Comparison of ENCODE assay signal across 21 cellular contexts in genomic region chr6:96537726-96538125, GRCh38. TPM values are rescaled to one million over a fixed set of nuclear protein-coding genes. Genes with fewer than 3 reads are reported as not detected.
DNase-seq lines count a peak whose midpoint lies in the region; ATAC-seq, FAIRE-seq and TF ChIP-seq lines count a peak whose summit lies in the region.
"Had no signal": no experiment of that assay in that cellular context is flagged by ENCODE, and none has a peak within 500 bp of the region (broad histone marks: within the 10 kb centered on the region; RNA-seq: fewer than 3 reads in every experiment).

No MANE protein-coding gene starts in this region.

- CTCF ChIA-PET in HepG2 (lab: Yijun Ruan, JAX; ENCODE audit: low intra/inter-chr PET ratio, low total read pairs), result no interaction called here
- CTCF ChIA-PET in Calu3 (lab: Charles Lee), result no interaction called here

- FAIRE-seq in HepG2 (lab: Jason Lieb, UNC), result no peak
- FAIRE-seq: G401.6, GM12891, GM18507 had no signal

- no peak for TF ChIP-seq RAD21 in HepG2 (CRISPR knock-in tag; IDR thresholded peaks at IDR 0.05)

- WGBS in right lobe of liver (ENCODE audit: insufficient coverage, low coverage, low lambda C conversion rate, missing lambda C conversion rate), result 35% methylated on average over 5 of the region's 5 CpGs
- WGBS in HepG2 (ENCODE audit: low lambda C conversion rate), result 98% methylated on average over 5 of the region's 5 CpGs

- no peaks in the 10 kb centered on the region for H4K20me1 ChIP-seq in HepG2 (ENCODE audit: insufficient read depth, low read length)
- H4K20me1 ChIP-seq: BLaER1 had no signal

- no peaks in the 10 kb centered on the region for H3K4me1 ChIP-seq in right lobe of liver
- H3K4me1 ChIP-seq in HepG2 (ENCODE audit: insufficient read depth, low read length), result no peaks in the 10 kb centered on the region
- H3K4me1 ChIP-seq: BLaER1, HAP-1 had no signal

- H3K27ac Mint-ChIP-seq in Calu3 (ENCODE audit: unreplicated experiment), result no peak overlapping the region
- H3K27ac Mint-ChIP-seq: CD14-positive monocyte had no signal

- no peak overlapping the region for H2AFZ ChIP-seq in HepG2 (ENCODE audit: low read length)
- H2AFZ ChIP-seq: GM23248 had no signal

- no peak overlapping the region for H3K27ac ChIP-seq in right lobe of liver
- no peak overlapping the region for H3K27ac ChIP-seq in HepG2 (ENCODE audit: extremely low read length, insufficient read depth, low read length)
- H3K27ac ChIP-seq: BLaER1, GM23248 had no signal

- no peak overlapping the region for H3K4me2 ChIP-seq in HepG2 (ENCODE audit: low read depth, low read length)
- H3K4me2 ChIP-seq: BLaER1 had no signal

- H3K4me1 Mint-ChIP-seq in Calu3 (ENCODE audit: low read depth, unreplicated experiment), result no peaks in the 10 kb centered on the region
- H3K4me1 Mint-ChIP-seq: CD14-positive monocyte had no signal

- in situ Hi-C loops in HepG2 (cut with HindIII; ENCODE audit: extremely low pct_ligation_motif_present, low pct_unique_long_range_greater_than_20kb), result no loop called here

- no peaks in the 10 kb centered on the region for H3K9me3 Mint-ChIP-seq in Calu3 (ENCODE audit: low read depth, unreplicated experiment)
- H3K9me3 Mint-ChIP-seq: CD14-positive monocyte; CD4-positive, alpha-beta memory T cell had no signal

- TF ChIP-seq POLR2A in right lobe of liver (IDR thresholded peaks at IDR 0.05) (no peak), HepG2 (IDR thresholded peaks at IDR 0.05; ENCODE audit: insufficient read depth in 1 of 2, low read depth in 2 of 2, low read length in 2 of 2) (no peak)

- POLR2A ChIA-PET in HepG2 (lab: Yijun Ruan, JAX), result no interaction called here

- TF ChIP-seq EP300 in HepG2 (IDR thresholded peaks at IDR 0.05; ENCODE audit: low read depth in 2 of 2, low read length in 2 of 2) (no peak), HepG2 (CRISPR knock-in tag; IDR thresholded peaks at IDR 0.05; ENCODE audit: borderline replicate concordance) (no peak)

- H3K36me3 Mint-ChIP-seq in Calu3 (ENCODE audit: insufficient read depth, unreplicated experiment), result peaks cover 8% of the 10 kb centered on the region

- no peak overlapping the region for H3K4me3 Mint-ChIP-seq in Calu3 (ENCODE audit: low read depth, unreplicated experiment)
- H3K4me3 Mint-ChIP-seq: CD14-positive monocyte; CD4-positive, alpha-beta memory T cell had no signal

- peak; percentile 54 for DNase-seq in NCI-H748 (lab: John Stamatoyannopoulos, UW; ENCODE audit: unreplicated experiment)
- DNase-seq in NCI-H748 treated with DMSO at 0.1 percent for 48 hours (lab: John Stamatoyannopoulos, UW), result no peak
- no peak for DNase-seq in right lobe of liver
- DNase-seq in HepG2 (ENCODE audit: low spot score), result no peak
- DNase-seq in NCI-H1092 treated with DMSO at 0.1 percent for 48 hours (lab: John Stamatoyannopoulos, UW), result peak; percentile 1
- DNase-seq in NCI-H1930 (lab: John Stamatoyannopoulos, UW), result no peak
- no peak for DNase-seq in HT-29 (ENCODE audit: low spot score)
- no peak for DNase-seq in Calu3
- DNase-seq: 8988T; CD4-positive, alpha-beta memory T cell; GM23248; IMR-90 had no signal

- ATAC-seq in right lobe of liver (peak; percentile 63 to 70 (median 68)), HepG2 (no peak)

- no peaks in the 10 kb centered on the region for H3K9me3 ChIP-seq in right lobe of liver
- H3K9me3 ChIP-seq in HepG2 (ENCODE audit: low read length), result no peaks in the 10 kb centered on the region
- H3K9me3 ChIP-seq: BLaER1, HAP-1 had no signal

- H3K36me3 ChIP-seq in right lobe of liver (peaks cover 0 to 22% (median 13%) of the 10 kb centered on the region in 4 donors), HepG2 (replicated peaks in 1 of 2; ENCODE audit: control insufficient read depth in 1 of 2, insufficient read depth in 2 of 2, low read length in 2 of 2) (peaks cover 2 to 47% of the 10 kb centered on the region in 2 experiments)

- BruUV-seq in HepG2 (replicated peaks; lab: Mats Ljungman, UMichigan), result no TSS peak
- BruUV-seq in Calu3 (replicated peaks; lab: Mats Ljungman, UMichigan), result no TSS peak

- no peak overlapping the region for H3K9ac ChIP-seq in HepG2 (ENCODE audit: insufficient read depth, low read depth, low read length)
- H3K9ac ChIP-seq: BLaER1, GM23248 had no signal

- intact Hi-C loops in right lobe of liver (cut with DNase I) (no loop called here), HepG2 (cut with micrococcal nuclease; ENCODE audit: unreplicated experiment) (no loop called here), Calu3 (cut with micrococcal nuclease; ENCODE audit: unreplicated experiment) (no loop called here)

- no peaks in the 10 kb centered on the region for H3K79me2 ChIP-seq in HepG2 (ENCODE audit: insufficient read depth, low read length)

- no peaks in the 10 kb centered on the region for H3K27me3 Mint-ChIP-seq in Calu3 (ENCODE audit: unreplicated experiment)
- H3K27me3 Mint-ChIP-seq: CD4-positive, alpha-beta memory T cell had no signal

- TF ChIP-seq CTCF in right lobe of liver (IDR thresholded peaks at IDR 0.05) (no peak), HepG2 (CRISPR knock-in tag; IDR thresholded peaks at IDR 0.05) (no peak), Calu3 (IDR thresholded peaks at IDR 0.05; ENCODE audit: unreplicated experiment) (no peak)

- H3K4me3 ChIP-seq in right lobe of liver (no peak overlapping the region), HepG2 (replicated peaks in 1 of 3; ENCODE audit: insufficient read depth in 1 of 3, low read depth in 2 of 3, low read length in 3 of 3) (no peak overlapping the region)
- H3K4me3 ChIP-seq: BLaER1, GM23248, HAP-1 had no signal

- H3K27me3 ChIP-seq in right lobe of liver (no peaks in the 10 kb centered on the region), HepG2 (ENCODE audit: control insufficient read depth in 1 of 2, insufficient read depth in 2 of 2, low read length in 2 of 2) (no peaks in the 10 kb centered on the region)
- H3K27me3 ChIP-seq: BLaER1 had no signal

TF ChIP-seq in HepG2, 621 proteins besides CTCF, POLR2A, EP300 and RAD21 (continues in another document):
- no peak for TF ChIP-seq ZNF329 (CRISPR knock-in tag; IDR thresholded peaks at IDR 0.05; ENCODE audit: low read depth)
- no peak for TF ChIP-seq MAZ (IDR thresholded peaks at IDR 0.05; ENCODE audit: borderline replicate concordance, low read depth, low read length)
- no peak for TF ChIP-seq MAZ (CRISPR knock-in tag; IDR thresholded peaks at IDR 0.05; ENCODE audit: low read depth)
- TF ChIP-seq TAF15 (IDR thresholded peaks at IDR 0.05; ENCODE audit: low read depth, low read length, poor library complexity, severe bottlenecking), result no peak
- no peak for TF ChIP-seq GATAD2A (CRISPR knock-in tag; IDR thresholded peaks at IDR 0.05)

RNA-seq across cellular contexts. Expression of gene UFL1, which starts 16.1 kb away (rescaled TPM):
- total RNA-seq in right lobe of liver (10 to 100 TPM; 15.1 to 17.5 (median 15.9) TPM), HepG2 (2016; rRNA removed; fragmentation: Illumina TruSeq; extraction: Trizol) (16.3 and 24.7 TPM in 2 replicates), Calu3 (2022) (16.5 and 19.3 TPM in 2 replicates)
- 1.4 and 2.9 TPM in 2 replicates for total RNA-seq in HepG2 (2016; cell fraction: cytosol; rRNA removed; fragmentation: Illumina TruSeq; extraction: Trizol; ENCODE audit: low read depth)
- 15.5 and 23.9 TPM in 2 replicates for total RNA-seq in HepG2 (2016; cell fraction: insoluble cytoplasmic fraction; rRNA removed; fragmentation: Illumina TruSeq; extraction: Trizol)
- 4.3 and 5.0 TPM in 2 replicates for total RNA-seq in HepG2 (2016; cell fraction: membrane; rRNA removed; fragmentation: Illumina TruSeq; extraction: Trizol)
- total RNA-seq in HepG2 (2016; cell fraction: nucleus; rRNA removed; fragmentation: Illumina TruSeq; extraction: Trizol), result 33.4 and 33.5 TPM in 2 replicates
- polyA plus RNA-seq in HepG2 (2011; rRNA removed), result 7.4 and 8.8 TPM in 2 replicates
- polyA plus RNA-seq in HepG2 (2011; cell fraction: cytosol; rRNA removed), result 2.1 and 4.2 TPM in 2 replicates
- polyA plus RNA-seq in HepG2 (2011; cell fraction: nucleus; rRNA removed), result 6.8 and 8.2 TPM in 2 replicates
- polyA plus RNA-seq in HepG2 (2012), result 14.8 and 22.3 TPM in 2 replicates
- polyA plus RNA-seq in HepG2 (2016; cell fraction: cytosol; fragmentation: Illumina TruSeq; extraction: Trizol; ENCODE audit: low read depth), result 0.82 and 0.85 TPM in 2 replicates
- polyA plus RNA-seq in HepG2 (2016; cell fraction: insoluble cytoplasmic fraction; fragmentation: Illumina TruSeq; extraction: Trizol; ENCODE audit: low read depth), result 11.1 and 11.4 TPM in 2 replicates
- 1.7 and 2.2 TPM in 2 replicates for polyA plus RNA-seq in HepG2 (2016; cell fraction: membrane; fragmentation: Illumina TruSeq; extraction: Trizol; ENCODE audit: low read depth)
- 35.0 and 36.6 TPM in 2 replicates for polyA plus RNA-seq in HepG2 (2016; cell fraction: nucleus; fragmentation: Illumina TruSeq; extraction: Trizol; ENCODE audit: insufficient read depth, low read depth)
- 2.5 and 3.2 TPM in 2 replicates for polyA minus RNA-seq in HepG2 (2011; rRNA and poly(A)+ RNA removed; ENCODE audit: low replicate concordance)
- polyA minus RNA-seq in HepG2 (2011; cell fraction: cytosol; rRNA and poly(A)+ RNA removed), result 10.5 and 11.4 TPM in 2 replicates
- polyA minus RNA-seq in HepG2 (2011; cell fraction: nucleus; rRNA and poly(A)+ RNA removed), result 19.5 and 20.1 TPM in 2 replicates
- total RNA-seq in HT-29 (2014; rRNA removed; shearing (Covaris generic)), result 4.3 and 5.0 TPM in 2 replicates

RNA-seq across cellular contexts. Expression of gene FHL5, which starts 25.2 kb away (rescaled TPM):
- total RNA-seq in right lobe of liver (under 1 TPM in 4 of 6 experiments, not detected in 2; 0.20 to 0.33 (median 0.28) TPM), HepG2 (2016; rRNA removed; fragmentation: Illumina TruSeq; extraction: Trizol) (not detected in 2 replicates), Calu3 (2022) (not detected in 2 replicates)
- not detected in 2 replicates for total RNA-seq in HepG2 (2016; cell fraction: cytosol; rRNA removed; fragmentation: Illumina TruSeq; extraction: Trizol; ENCODE audit: low read depth)
- not detected in 2 replicates for total RNA-seq in HepG2 (2016; cell fraction: insoluble cytoplasmic fraction; rRNA removed; fragmentation: Illumina TruSeq; extraction: Trizol)
- not detected in 2 replicates for total RNA-seq in HepG2 (2016; cell fraction: membrane; rRNA removed; fragmentation: Illumina TruSeq; extraction: Trizol)
- total RNA-seq in HepG2 (2016; cell fraction: nucleus; rRNA removed; fragmentation: Illumina TruSeq; extraction: Trizol), result not detected in 2 replicates
- polyA plus RNA-seq in HepG2 (2011; rRNA removed), result not detected in 2 replicates
- polyA plus RNA-seq in HepG2 (2011; cell fraction: cytosol; rRNA removed), result not detected in 2 replicates
- not detected in 2 replicates for polyA plus RNA-seq in HepG2 (2011; cell fraction: nucleus; rRNA removed)
- not detected in 2 replicates for polyA plus RNA-seq in HepG2 (2012)
- not detected in 2 replicates for polyA plus RNA-seq in HepG2 (2016; cell fraction: cytosol; fragmentation: Illumina TruSeq; extraction: Trizol; ENCODE audit: low read depth)
- polyA plus RNA-seq in HepG2 (2016; cell fraction: insoluble cytoplasmic fraction; fragmentation: Illumina TruSeq; extraction: Trizol; ENCODE audit: low read depth), result not detected in 2 replicates
- not detected in 2 replicates for polyA plus RNA-seq in HepG2 (2016; cell fraction: membrane; fragmentation: Illumina TruSeq; extraction: Trizol; ENCODE audit: low read depth)
- not detected in 2 replicates for polyA plus RNA-seq in HepG2 (2016; cell fraction: nucleus; fragmentation: Illumina TruSeq; extraction: Trizol; ENCODE audit: insufficient read depth, low read depth)
- not detected in 2 replicates for polyA minus RNA-seq in HepG2 (2011; rRNA and poly(A)+ RNA removed; ENCODE audit: low replicate concordance)
- polyA minus RNA-seq in HepG2 (2011; cell fraction: cytosol; rRNA and poly(A)+ RNA removed), result not detected in 2 replicates
- not detected in 2 replicates for polyA minus RNA-seq in HepG2 (2011; cell fraction: nucleus; rRNA and poly(A)+ RNA removed)
- not detected in 2 replicates for total RNA-seq in HT-29 (2014; rRNA removed; shearing (Covaris generic))
- total RNA-seq: CD4-positive, alpha-beta memory T cell; GM23248; H4; HT1080; IMR-90 had no signal
- polyA plus RNA-seq: AG04450; CD14-positive monocyte; CD4-positive, alpha-beta memory T cell; GM23248; IMR-90 had no signal

Comparison
In these comparisons a context has a peak if more than half of its experiments do, and no peak if none do; other contexts are left out.
1. DNase-seq: peak in NCI-H748 (single experiment) and NCI-H1092 treated with DMSO at 0.1 percent for 48 hours (single experiment); none in NCI-H748 treated with DMSO at 0.1 percent for 48 hours (single experiment), right lobe of liver (0 of 3), HepG2 (single experiment), NCI-H1930 (0 of 2), HT-29 (single experiment) and Calu3 (single experiment).